18 cellular contexts compared by ENCODE assay signal in genomic region chr3:123039178-123039577, GRCh38. TPM values are rescaled to one million over a fixed set of nuclear protein-coding genes. Genes with fewer than 3 reads are reported as not detected.
DNase-seq lines count a peak whose midpoint lies in the region; FAIRE-seq and TF ChIP-seq lines count a peak whose summit lies in the region.
"Had no signal": no experiment of that assay in that cellular context is flagged by ENCODE, and none has a peak within 500 bp of the region (broad histone marks: within the 10 kb centered on the region; RNA-seq: fewer than 3 reads in every experiment).

No MANE protein-coding gene starts in this region.

- peak overlapping the region; percentile 47 for H3K27ac ChIP-seq in VCaP
- H3K27ac ChIP-seq in thyroid gland: peak overlapping the region in 2 of 3 donors; percentile 26 to 46

- H3K9me3 ChIP-seq in thyroid gland: no peaks in the 10 kb centered on the region

- TF ChIP-seq POLR2A in thyroid gland (IDR thresholded peaks at IDR 0.05): no peak

- DNase-seq in NCI-H1417 (lab: John Stamatoyannopoulos, UW) (peak in 2 of 3 experiments; percentile 24 to 72), NCI-H1417 treated with DMSO at 0.1 percent for 48 hours (lab: John Stamatoyannopoulos, UW) (no peak), NCI-H2029 (lab: John Stamatoyannopoulos, UW) (peak; percentile 71), thyroid gland (peak; percentile 88 to 90), RCC 7860 (ENCODE audit: low spot score) (no peak), posterior vena cava (ENCODE audit: low spot score) (no peak)
- no peak for DNase-seq in stimulated activated naive CD4-positive, alpha-beta T cell (lab: John Stamatoyannopoulos, UW)
- DNase-seq: GF-D8, HCEC 1CT, IMR-90, Kasumi-1, NCI-H1694 treated with DMSO at 0.1 percent for 48 hours, NCI-H2171 treated with DMSO at 0.1 percent for 48 hours, NCI-H526, SHP77 had no signal

- H3K36me3 ChIP-seq in thyroid gland: no peaks in the 10 kb centered on the region

- H3K4me1 ChIP-seq in thyroid gland: peaks cover 17 to 21% of the 10 kb centered on the region in 2 donors

- H3K4me3 ChIP-seq in thyroid gland (replicated peaks in 1 of 3): no peak overlapping the region

- intact Hi-C loops in thyroid gland (cut with DNase I) (no loop called here), posterior vena cava (cut with DNase I) (no loop called here)

- 13 to 28% methylated on average over 3 of the region's 3 CpGs for WGBS in thyroid gland, 2 donors

- H3K27me3 ChIP-seq in thyroid gland: no peaks in the 10 kb centered on the region

- no peak for FAIRE-seq in RCC 7860 (lab: Jason Lieb, UNC)
- FAIRE-seq: GM19239 had no signal

- TF ChIP-seq CTCF in VCaP (conservative IDR thresholded peaks at IDR 0.05) (no peak), thyroid gland (IDR thresholded peaks at IDR 0.05) (no peak)

RNA-seq across cellular contexts. Expression of gene SEMA5B, which starts 11.6 kb away (rescaled TPM):
- total RNA-seq in thyroid gland (1 to 10 TPM in 1 of 4 donors, under 1 TPM in 3; 0.56 to 5.3 (median 0.63) TPM), posterior vena cava (1 to 10 TPM in 1 of 2 donors, under 1 TPM in 1; 0.93 to 1.3 TPM)
- total RNA-seq: A172, IMR-90 had no signal

RNA-seq across cellular contexts. Expression of gene PDIA5, which starts 27.6 kb away (rescaled TPM):
- total RNA-seq in thyroid gland: 10 to 100 TPM; 34.0 to 52.4 (median 44.6) TPM
- 10 to 100 TPM; 29.5 to 29.6 TPM for total RNA-seq in posterior vena cava

Comparison
In these comparisons a context has a peak if more than half of its experiments do, and no peak if none do; other contexts are left out.
1. DNase-seq: peak in NCI-H1417 (2 of 3), NCI-H2029 (single experiment) and thyroid gland (2 of 2); none in NCI-H1417 treated with DMSO at 0.1 percent for 48 hours (single experiment), stimulated activated naive CD4-positive, alpha-beta T cell (0 of 6), RCC 7860 (single experiment) and posterior vena cava (single experiment).